In genomic region chr2:189248116-189248515, GRCh38 we compare ENCODE assay signal across 33 cellular contexts.
"Had no signal": no experiment of that assay in that cellular context is flagged by ENCODE, and none has a peak within 500 bp of the region (broad histone marks: within the 10 kb centered on the region; RNA-seq: fewer than 3 reads in every experiment).

No MANE protein-coding gene starts in this region.

- H3K4me1 ChIP-seq: parathyroid adenoma, psoas muscle had no signal

- H3K9ac ChIP-seq: parathyroid adenoma had no signal

- H3K9me3 ChIP-seq: esophagus muscularis mucosa, psoas muscle, vagina had no signal

- H3K79me2 ChIP-seq: parathyroid adenoma had no signal

- H3K36me3 Mint-ChIP-seq: stimulated activated memory B cell treated with anti-CD40 and anti-IgM and Interleukin-4, amounts not matched to agents 10 μg/mL and 1 μg/mL and 100 μg/mL, for 72 hours; type B pancreatic cell had no signal

- H3K27ac Mint-ChIP-seq: activated CD4-positive, alpha-beta memory T cell treated with anti-CD3 and anti-CD28 coated beads for 36 hours; activated CD4-positive, alpha-beta T cell treated with anti-CD3 and anti-CD28 coated beads, Interleukin-2, amount 10 ng/mL, durations not matched to agents 24 days and 14 days; activated naive CD4-positive, alpha-beta T cell treated with anti-CD3 and anti-CD28 coated beads for 36 hours; activated naive CD8-positive, alpha-beta T cell treated with anti-CD3 and anti-CD28 coated beads for 36 hours; activated T-helper 1 cell treated with anti-CD3 and anti-CD28 coated beads, Interleukin-12 subunit alpha, Interleukin-12 subunit beta, Interleukin-2, Interleukin-4 antibody, amounts not matched to agents 30 ng/mL and 10 ng/mL and 1 ng/mL, durations not matched to agents 14 hours and 24 hours and 36 hours; dendritic cell treated with granulocyte-macrophage colony-stimulating factor and Interleukin-4, amounts not matched to agents 40 ng/mL and 50 ng/mL, for 4 days; endodermal cell; memory B cell; naive thymus-derived CD4-positive, alpha-beta T cell; stimulated activated memory B cell treated with anti-CD40 and anti-IgM and Interleukin-4, amounts not matched to agents 10 μg/mL and 1 μg/mL and 100 μg/mL, for 72 hours; stimulated activated naive CD8-positive, alpha-beta T cell treated with anti-CD3 and anti-CD28 coated beads, Interleukin-15, amount 100 ng/mL, for 72 hours; type B pancreatic cell had no signal

- H3K36me3 ChIP-seq: esophagus muscularis mucosa, vagina had no signal

- H3K4me2 ChIP-seq: smooth muscle cell had no signal

- ATAC-seq: naive thymus-derived CD4-positive, alpha-beta T cell; psoas muscle; stimulated activated memory B cell treated with anti-CD40 and anti-IgM and Interleukin-4, amounts not matched to agents 10 μg/mL and 1 μg/mL and 100 μg/mL, for 72 hours; stimulated activated naive CD8-positive, alpha-beta T cell treated with anti-CD3 and anti-CD28 coated beads, Interleukin-15, amount 100 ng/mL, for 72 hours had no signal

- H3K4me3 ChIP-seq: esophagus muscularis mucosa, psoas muscle, smooth muscle cell, vagina had no signal

- H3K27ac ChIP-seq: esophagus muscularis mucosa, parathyroid adenoma, psoas muscle, vagina had no signal

- H3K27me3 ChIP-seq: esophagus muscularis mucosa, vagina had no signal

- DNase-seq: activated CD4-positive, alpha-beta memory T cell treated with anti-CD3 and anti-CD28 coated beads for 36 hours; activated CD4-positive, alpha-beta T cell treated with anti-CD3 and anti-CD28 coated beads, Interleukin-2, amount 10 ng/mL, durations not matched to agents 24 days and 14 days; activated CD4-positive, CD25-positive, alpha-beta regulatory T cell treated with anti-CD3 and anti-CD28 coated beads, Interleukin-2, amount 50 U/mL, for 72 hours; activated CD8-positive, alpha-beta memory T cell treated with anti-CD3 and anti-CD28 coated beads, Interleukin-2, amount 50 U/mL, for 4 hours; activated effector memory CD4-positive, alpha-beta T cell treated with anti-CD3 and anti-CD28 coated beads, Interleukin-2, amount 50 U/mL, for 16 hours; activated naive CD4-positive, alpha-beta T cell treated with anti-CD3 and anti-CD28 coated beads for 36 hours; activated naive CD8-positive, alpha-beta T cell treated with anti-CD3 and anti-CD28 coated beads for 36 hours; activated T-cell treated with anti-CD3 and anti-CD28 coated beads, Interleukin-2, amount 50 U/mL, for 1 hour; amygdala; caudate nucleus; endodermal cell; midbrain; naive thymus-derived CD4-positive, alpha-beta T cell; nucleus accumbens; psoas muscle; stimulated activated CD4-positive, alpha-beta T cell treated with anti-CD3 and anti-CD28 coated beads, Interleukin-1b, Interleukin-23, amount 100 ng/mL, for 48 hours; stimulated activated CD4-positive, alpha-beta T cell treated with anti-CD3 and anti-CD28 coated beads, Interleukin-4, amount 100 ng/mL, for 4 hours; stimulated activated CD8-positive, alpha-beta memory T cell treated with anti-CD3 and anti-CD28 coated beads, Interleukin-4, amount 100 ng/mL, for 48 hours; stimulated activated naive CD8-positive, alpha-beta T cell treated with anti-CD3 and anti-CD28 coated beads, Interleukin-15, amount 100 ng/mL, for 72 hours; substantia nigra; T-helper 1 cell had no signal

- H3K4me1 Mint-ChIP-seq: activated CD4-positive, alpha-beta T cell treated with anti-CD3 and anti-CD28 coated beads, Interleukin-2, amount 10 ng/mL, durations not matched to agents 24 days and 14 days; memory B cell; naive thymus-derived CD4-positive, alpha-beta T cell; neural crest cell; stimulated activated memory B cell treated with anti-CD40 and anti-IgM and Interleukin-4, amounts not matched to agents 10 μg/mL and 1 μg/mL and 100 μg/mL, for 72 hours had no signal

- H3K27me3 Mint-ChIP-seq: activated CD4-positive, alpha-beta memory T cell treated with anti-CD3 and anti-CD28 coated beads for 36 hours; activated CD4-positive, alpha-beta T cell treated with anti-CD3 and anti-CD28 coated beads, Interleukin-2, amount 10 ng/mL, durations not matched to agents 24 days and 14 days; activated naive CD8-positive, alpha-beta T cell treated with anti-CD3 and anti-CD28 coated beads for 36 hours; dendritic cell treated with granulocyte-macrophage colony-stimulating factor and Interleukin-4, amounts not matched to agents 40 ng/mL and 50 ng/mL, for 4 days; naive thymus-derived CD4-positive, alpha-beta T cell; stimulated activated memory B cell treated with anti-CD40 and anti-IgM and Interleukin-4, amounts not matched to agents 10 μg/mL and 1 μg/mL and 100 μg/mL, for 72 hours; stimulated activated naive CD8-positive, alpha-beta T cell treated with anti-CD3 and anti-CD28 coated beads, Interleukin-15, amount 100 ng/mL, for 72 hours; type B pancreatic cell had no signal

- FAIRE-seq: frontal cortex, islet of Langerhans had no signal

- H2AFZ ChIP-seq: parathyroid adenoma had no signal

- H3K4me3 Mint-ChIP-seq: activated CD4-positive, alpha-beta memory T cell treated with anti-CD3 and anti-CD28 coated beads for 36 hours; activated CD4-positive, alpha-beta T cell treated with anti-CD3 and anti-CD28 coated beads, Interleukin-2, amount 10 ng/mL, durations not matched to agents 24 days and 14 days; activated naive CD4-positive, alpha-beta T cell treated with anti-CD3 and anti-CD28 coated beads for 36 hours; activated naive CD8-positive, alpha-beta T cell treated with anti-CD3 and anti-CD28 coated beads for 36 hours; activated T-helper 1 cell treated with anti-CD3 and anti-CD28 coated beads, Interleukin-12 subunit alpha, Interleukin-12 subunit beta, Interleukin-2, Interleukin-4 antibody, amounts not matched to agents 30 ng/mL and 10 ng/mL and 1 ng/mL, durations not matched to agents 14 hours and 24 hours and 36 hours; dendritic cell treated with granulocyte-macrophage colony-stimulating factor and Interleukin-4, amounts not matched to agents 40 ng/mL and 50 ng/mL, for 4 days; endodermal cell; memory B cell; naive thymus-derived CD4-positive, alpha-beta T cell; neural crest cell; stimulated activated memory B cell treated with anti-CD40 and anti-IgM and Interleukin-4, amounts not matched to agents 10 μg/mL and 1 μg/mL and 100 μg/mL, for 72 hours; stimulated activated naive CD8-positive, alpha-beta T cell treated with anti-CD3 and anti-CD28 coated beads, Interleukin-15, amount 100 ng/mL, for 72 hours; type B pancreatic cell had no signal
